Comparison of ENCODE assay signal across 18 cellular contexts in genomic region chr14:61335049-61335448, GRCh38. TPM values are rescaled to one million over a fixed set of nuclear protein-coding genes. Genes with fewer than 3 reads are reported as not detected.
DNase-seq lines count a peak whose midpoint lies in the region; ATAC-seq and TF ChIP-seq lines count a peak whose summit lies in the region.
"Had no signal": no experiment of that assay in that cellular context is flagged by ENCODE, and none has a peak within 500 bp of the region (broad histone marks: within the 10 kb centered on the region; RNA-seq: fewer than 3 reads in every experiment).

No MANE protein-coding gene starts in this region.

- H3K9me2 ChIP-seq in OCI-LY7 (ENCODE audit: insufficient read depth, low read length) = no peaks in the 10 kb centered on the region

- peaks cover 10% of the 10 kb centered on the region for H3K36me3 Mint-ChIP-seq in activated T-cell treated with anti-CD3 and anti-CD28 coated beads, Interleukin-2, amount 50 U/mL, for 4 hours (ENCODE audit: insufficient read depth)
- H3K36me3 Mint-ChIP-seq in T-helper 1 cell treated with Interleukin-12 subunit alpha and Interleukin-12 subunit beta and Interleukin-4 antibody, amounts not matched to agents 30 μg/mL and 1 μg/mL, for 36 hours (ENCODE audit: low read depth) = peaks cover 18% of the 10 kb centered on the region
- H3K36me3 Mint-ChIP-seq: stimulated activated memory B cell treated with anti-CD40 and anti-IgM and Interleukin-4, amounts not matched to agents 10 μg/mL and 1 μg/mL and 100 μg/mL, for 72 hours had no signal

- ATAC-seq in activated T-cell treated with anti-CD3 and anti-CD28 coated beads, Interleukin-2, amount 50 U/mL, for 4 hours = no peak
- ATAC-seq in HG02623 (IDR thresholded peaks at IDR 0.05; ENCODE audit: unreplicated experiment) = no peak
- ATAC-seq: body of pancreas; stimulated activated memory B cell treated with anti-CD40 and anti-IgM and Interleukin-4, amounts not matched to agents 10 μg/mL and 1 μg/mL and 100 μg/mL, for 72 hours had no signal

- CTCF ChIA-PET in OCI-LY7 (lab: Charles Lee; ENCODE audit: unreplicated experiment) = no interaction called here

- H3K27ac ChIP-seq in stomach (peak overlapping the region in 3 of 5 donors; percentile 52 to 60 (median 59)), OCI-LY7 (ENCODE audit: low read depth, low read length, poor library complexity, severe bottlenecking) (no peak overlapping the region)
- H3K27ac ChIP-seq: BLaER1 treated with 17β-estradiol and CSF1 and Interleukin-3, amounts not matched to agents 10 nM and 100 nM; body of pancreas; VCaP had no signal

- H3K9me3 Mint-ChIP-seq in activated T-cell treated with anti-CD3 and anti-CD28 coated beads, Interleukin-2, amount 50 U/mL, for 4 hours = no peaks in the 10 kb centered on the region
- no peaks in the 10 kb centered on the region for H3K9me3 Mint-ChIP-seq in T-helper 1 cell treated with Interleukin-12 subunit alpha and Interleukin-12 subunit beta and Interleukin-4 antibody, amounts not matched to agents 30 μg/mL and 1 μg/mL, for 36 hours
- H3K9me3 Mint-ChIP-seq: stimulated activated memory B cell treated with anti-CD40 and anti-IgM and Interleukin-4, amounts not matched to agents 10 μg/mL and 1 μg/mL and 100 μg/mL, for 72 hours had no signal

- BruUV-seq in OCI-LY7 (replicated peaks; lab: Mats Ljungman, UMichigan) = no TSS peak

- no peaks in the 10 kb centered on the region for H3K27me3 ChIP-seq in stomach
- H3K27me3 ChIP-seq: BLaER1 treated with 17β-estradiol and CSF1 and Interleukin-3, amounts not matched to agents 10 nM and 100 nM; body of pancreas; upper lobe of right lung had no signal

- no peak for TF ChIP-seq CTCF in stomach (IDR thresholded peaks at IDR 0.05)
- no peak for TF ChIP-seq CTCF in OCI-LY7 (conservative IDR thresholded peaks at IDR 0.05; ENCODE audit: low read length)

- H3K4me3 ChIP-seq in stomach (no peak overlapping the region), OCI-LY7 (ENCODE audit: low read depth, low read length, poor library complexity, severe bottlenecking) (no peak overlapping the region)
- H3K4me3 ChIP-seq: BLaER1 treated with 17β-estradiol and CSF1 and Interleukin-3, amounts not matched to agents 10 nM and 100 nM; body of pancreas; coronary artery; upper lobe of right lung had no signal

- no peak overlapping the region for H3K4me2 ChIP-seq in OCI-LY7 (ENCODE audit: low read length)

- WGBS in stomach, 5 donors = 71 to 83% (median 78%) methylated on average over 3 of the region's 3 CpGs

- H3K27ac Mint-ChIP-seq in T-helper 1 cell treated with Interleukin-12 subunit alpha and Interleukin-12 subunit beta and Interleukin-4 antibody, amounts not matched to agents 30 μg/mL and 1 μg/mL, for 36 hours = peak overlapping the region; percentile 95
- H3K27ac Mint-ChIP-seq: stimulated activated memory B cell treated with anti-CD40 and anti-IgM and Interleukin-4, amounts not matched to agents 10 μg/mL and 1 μg/mL and 100 μg/mL, for 72 hours had no signal

- peaks cover 82% of the 10 kb centered on the region for H3K4me1 Mint-ChIP-seq in activated T-cell treated with anti-CD3 and anti-CD28 coated beads, Interleukin-2, amount 50 U/mL, for 4 hours (ENCODE audit: low read depth)
- peaks cover 75% of the 10 kb centered on the region for H3K4me1 Mint-ChIP-seq in T-helper 1 cell treated with Interleukin-12 subunit alpha and Interleukin-12 subunit beta and Interleukin-4 antibody, amounts not matched to agents 30 μg/mL and 1 μg/mL, for 36 hours (ENCODE audit: low read depth)

- no peaks in the 10 kb centered on the region for H3K4me1 ChIP-seq in stomach
- H3K4me1 ChIP-seq in OCI-LY7 (ENCODE audit: insufficient read depth, low read length, poor library complexity, severe bottlenecking) = no peaks in the 10 kb centered on the region
- H3K4me1 ChIP-seq: body of pancreas had no signal

- no peaks in the 10 kb centered on the region for H4K20me1 ChIP-seq in OCI-LY7 (ENCODE audit: insufficient read depth, low read length)

- DNase-seq in activated T-cell treated with anti-CD3 and anti-CD28 coated beads, Interleukin-2, amount 50 U/mL, for 4 hours = no peak
- DNase-seq in activated T-cell treated with anti-CD3 and anti-CD28 coated beads for 4 hours (no peak), stomach (no peak), NCI-H1930 (lab: John Stamatoyannopoulos, UW) (no peak), OCI-LY7 (ENCODE audit: low spot score) (no peak)
- peak; percentile 55 for DNase-seq in central memory CD4-positive, alpha-beta T cell
- DNase-seq: body of pancreas, GDM1, right cardiac atrium, Right ventricle myocardium superior, upper lobe of right lung had no signal

- H3K9me3 ChIP-seq in stomach (no peaks in the 10 kb centered on the region), OCI-LY7 (ENCODE audit: low read length) (no peaks in the 10 kb centered on the region)
- H3K9me3 ChIP-seq: BLaER1 treated with 17β-estradiol and CSF1 and Interleukin-3, amounts not matched to agents 10 nM and 100 nM; body of pancreas; upper lobe of right lung had no signal

- H3K27me3 Mint-ChIP-seq in activated T-cell treated with anti-CD3 and anti-CD28 coated beads, Interleukin-2, amount 50 U/mL, for 4 hours (ENCODE audit: low read depth) = no peaks in the 10 kb centered on the region
- no peaks in the 10 kb centered on the region for H3K27me3 Mint-ChIP-seq in T-helper 1 cell treated with Interleukin-12 subunit alpha and Interleukin-12 subunit beta and Interleukin-4 antibody, amounts not matched to agents 30 μg/mL and 1 μg/mL, for 36 hours (ENCODE audit: low read depth)
- H3K27me3 Mint-ChIP-seq: stimulated activated memory B cell treated with anti-CD40 and anti-IgM and Interleukin-4, amounts not matched to agents 10 μg/mL and 1 μg/mL and 100 μg/mL, for 72 hours had no signal

- H2AFZ ChIP-seq in OCI-LY7 (ENCODE audit: low read length) = no peak overlapping the region

- no peaks in the 10 kb centered on the region for H3K36me3 ChIP-seq in stomach
- no peaks in the 10 kb centered on the region for H3K36me3 ChIP-seq in OCI-LY7 (ENCODE audit: insufficient read depth, low read length)
- H3K36me3 ChIP-seq: upper lobe of right lung had no signal

- H3K79me2 ChIP-seq in OCI-LY7 (ENCODE audit: insufficient read depth, low read depth, low read length) = no peaks in the 10 kb centered on the region

- POLR2A ChIA-PET in OCI-LY7 (lab: Charles Lee) = no interaction called here

- peak overlapping the region; percentile 73 for H3K4me3 Mint-ChIP-seq in activated T-cell treated with anti-CD3 and anti-CD28 coated beads, Interleukin-2, amount 50 U/mL, for 4 hours
- peak overlapping the region; percentile 77 for H3K4me3 Mint-ChIP-seq in T-helper 1 cell treated with Interleukin-12 subunit alpha and Interleukin-12 subunit beta and Interleukin-4 antibody, amounts not matched to agents 30 μg/mL and 1 μg/mL, for 36 hours
- H3K4me3 Mint-ChIP-seq: stimulated activated memory B cell treated with anti-CD40 and anti-IgM and Interleukin-4, amounts not matched to agents 10 μg/mL and 1 μg/mL and 100 μg/mL, for 72 hours had no signal

- intact Hi-C loops in stomach (cut with DNase I; ENCODE audit: low total_unique reads) (no loop called here), OCI-LY7 (cut with micrococcal nuclease; ENCODE audit: unreplicated experiment) (no loop called here)

- TF ChIP-seq POLR2A in stomach (IDR thresholded peaks at IDR 0.05) = no peak

- no peak for TF ChIP-seq EP300 in stomach (IDR thresholded peaks at IDR 0.05)

RNA-seq across cellular contexts. Expression of gene PRKCH, which starts 13.7 kb away (rescaled TPM):
- 100 to 1,000 TPM; 109 to 141 (median 134) TPM for total RNA-seq in activated T-cell treated with anti-CD3 and anti-CD28 coated beads, Interleukin-2, amount 50 U/mL, for 4 hours
- total RNA-seq in stomach = 10 to 100 TPM in 4 of 5 donors, 1 to 10 TPM in 1; 6.1 to 84.0 (median 46.3) TPM
- 1 to 10 TPM; 5.5 to 7.5 (median 6.1) TPM for polyA plus RNA-seq in stomach
- 0.72 and 0.85 TPM in 2 replicates for total RNA-seq in OCI-LY7 (2014; rRNA removed; shearing (Covaris generic))
- 0.42 and 2.3 TPM in 2 replicates for total RNA-seq in OCI-LY7 (2022)

RNA-seq across cellular contexts. Expression of gene TMEM30B, which starts 53.9 kb away (rescaled TPM):
- total RNA-seq in activated T-cell treated with anti-CD3 and anti-CD28 coated beads, Interleukin-2, amount 50 U/mL, for 4 hours = 1 to 10 TPM; 1.1 to 1.5 (median 1.3) TPM
- total RNA-seq in stomach (10 to 100 TPM; 15.8 to 52.2 (median 22.0) TPM), OCI-LY7 (2022) (not detected in 2 replicates)
- 10 to 100 TPM; 11.2 to 14.6 (median 12.5) TPM for polyA plus RNA-seq in stomach
- not detected in 2 replicates for total RNA-seq in OCI-LY7 (2014; rRNA removed; shearing (Covaris generic))
- total RNA-seq: fibroblast of villous mesenchyme had no signal

Comparison
In these comparisons a context has a peak if more than half of its experiments do, and no peak if none do; other contexts are left out.
1. RNA of gene TMEM30B, which starts 53.9 kb away (total RNA-seq): 15.8 to 52.2 TPM in stomach; 1.1 to 1.5 TPM in activated T-cell treated with anti-CD3 and anti-CD28 coated beads, Interleukin-2, amount 50 U/mL, for 4 hours and not detected in OCI-LY7; every median in the first group is over 4 times any median in the second.